Comparison of ENCODE assay signal across 9 cellular contexts in genomic region chr3:193240850-193241706, GRCh38. TPM values are rescaled to one million over a fixed set of nuclear protein-coding genes. Genes with fewer than 3 reads are reported as not detected.
A peak's percentile ranks its signal among the peaks of the same experiment; 100 is the strongest.
DNase-seq lines count a peak whose midpoint lies in the region; ATAC-seq and TF ChIP-seq lines count a peak whose summit lies in the region.
"Had no signal": no experiment of that assay in that cellular context is flagged by ENCODE, and none has a peak within 500 bp of the region (broad histone marks: within the 10 kb centered on the region; RNA-seq: fewer than 3 reads in every experiment).

Gene PLAAT1 (plus strand): TSS chr3:193241222. CDS start chr3:193255651, 14,429 bp downstream.

- peaks cover 8% of the 10 kb centered on the region for H3K27me3 ChIP-seq in adipocyte (replicated peaks; ENCODE audit: control insufficient read depth, insufficient read depth, low read length)
- H3K27me3 ChIP-seq in left ventricle myocardium inferior (ENCODE audit: low read depth), result peaks cover 9% of the 10 kb centered on the region

- CTCF ChIA-PET in activated CD8-positive, alpha-beta memory T cell treated with anti-CD3 and anti-CD28 coated beads, Interleukin-2, amount 10 ng/mL, durations not matched to agents 7 days and 5 days (lab: Charles Lee), result no interaction called here

- peaks cover 13% of the 10 kb centered on the region for H3K4me1 ChIP-seq in adipocyte (ENCODE audit: control insufficient read depth, insufficient read depth, low read length)
- H3K4me1 ChIP-seq in left ventricle myocardium inferior, result peaks cover 21% of the 10 kb centered on the region

- H3K9ac ChIP-seq in adipocyte (ENCODE audit: low read length), result peak within 1 kb of the TSS; percentile 56

- H3K27ac Mint-ChIP-seq in activated CD8-positive, alpha-beta memory T cell treated with anti-CD3 and anti-CD28 coated beads, Interleukin-2, amount 10 ng/mL, durations not matched to agents 7 days and 5 days, result no peak within 1 kb of the TSS
- H3K27ac Mint-ChIP-seq in progenitor cell of endocrine pancreas, result peak within 1 kb of the TSS; percentile 93

- H3K27ac ChIP-seq in left ventricle myocardium inferior (replicated peaks), result peak within 1 kb of the TSS; percentile 89

- no peaks in the 10 kb centered on the region for H3K4me1 Mint-ChIP-seq in activated CD8-positive, alpha-beta memory T cell treated with anti-CD3 and anti-CD28 coated beads, Interleukin-2, amount 10 ng/mL, durations not matched to agents 7 days and 5 days
- peaks cover 2% of the 10 kb centered on the region for H3K4me1 Mint-ChIP-seq in progenitor cell of endocrine pancreas (ENCODE audit: low read depth)

- H3K4me3 Mint-ChIP-seq in activated CD8-positive, alpha-beta memory T cell treated with anti-CD3 and anti-CD28 coated beads, Interleukin-2, amount 10 ng/mL, durations not matched to agents 7 days and 5 days, result no peak within 1 kb of the TSS
- peak within 1 kb of the TSS; percentile 83 for H3K4me3 Mint-ChIP-seq in progenitor cell of endocrine pancreas (ENCODE audit: low read depth)

- intact Hi-C loops in left ventricle myocardium inferior (cut with micrococcal nuclease), result no loop called here

- H3K4me3 ChIP-seq in adipocyte (ENCODE audit: low read length) (peak within 1 kb of the TSS; percentile 78), left ventricle myocardium inferior (peak within 1 kb of the TSS; percentile 71)

- H3K27me3 Mint-ChIP-seq in activated CD8-positive, alpha-beta memory T cell treated with anti-CD3 and anti-CD28 coated beads, Interleukin-2, amount 10 ng/mL, durations not matched to agents 7 days and 5 days, result peaks cover 38% of the 10 kb centered on the region
- H3K27me3 Mint-ChIP-seq in progenitor cell of endocrine pancreas, result peaks cover 20% of the 10 kb centered on the region

- DNase-seq in activated CD8-positive, alpha-beta memory T cell treated with anti-CD3 and anti-CD28 coated beads, Interleukin-2, amount 10 ng/mL, durations not matched to agents 7 days and 5 days, result no peak
- no peak for DNase-seq in activated CD8-positive, alpha-beta memory T cell treated with anti-CD3 and anti-CD28 coated beads, Interleukin-2, amount 50 U/mL, for 4 hours
- peak; percentile 29 for DNase-seq in NCI-H2227 treated with DMSO at 0.1 percent for 48 hours (lab: John Stamatoyannopoulos, UW)
- DNase-seq in adipocyte (ENCODE audit: low read depth), result peak; percentile 52
- DNase-seq in left ventricle myocardium inferior, result peak; percentile 71
- DNase-seq in progenitor cell of endocrine pancreas (ENCODE audit: low spot score, unreplicated experiment), result peak; percentile 62
- no peak for DNase-seq in activated CD4-positive, CD25-positive, alpha-beta regulatory T cell treated with anti-CD3 and anti-CD28 coated beads, Interleukin-2, amount 50 U/mL, for 72 hours
- DNase-seq: DND-41 had no signal

- H3K36me3 ChIP-seq in adipocyte (ENCODE audit: control insufficient read depth, insufficient read depth, low read length, severe bottlenecking), result no peaks in the 10 kb centered on the region
- H3K36me3 ChIP-seq in left ventricle myocardium inferior, result no peaks in the 10 kb centered on the region

- ATAC-seq in activated CD8-positive, alpha-beta memory T cell treated with anti-CD3 and anti-CD28 coated beads, Interleukin-2, amount 10 ng/mL, durations not matched to agents 7 days and 5 days, result peak; percentile 27
- ATAC-seq in HG02885 (IDR thresholded peaks at IDR 0.05; ENCODE audit: poor library complexity, unreplicated experiment), result peak; percentile 42

- no peaks in the 10 kb centered on the region for H3K9me3 ChIP-seq in adipocyte (ENCODE audit: control insufficient read depth, low read length)
- H3K9me3 ChIP-seq in left ventricle myocardium inferior (replicated peaks), result no peaks in the 10 kb centered on the region

- TF ChIP-seq CTCF in left ventricle myocardium inferior (IDR thresholded peaks at IDR 0.05; ENCODE audit: borderline replicate concordance) (peak; percentile 16), progenitor cell of endocrine pancreas (IDR thresholded peaks at IDR 0.05; ENCODE audit: unreplicated experiment) (no peak)

- H3K36me3 Mint-ChIP-seq in activated CD8-positive, alpha-beta memory T cell treated with anti-CD3 and anti-CD28 coated beads, Interleukin-2, amount 10 ng/mL, durations not matched to agents 7 days and 5 days, result no peaks in the 10 kb centered on the region
- no peaks in the 10 kb centered on the region for H3K36me3 Mint-ChIP-seq in progenitor cell of endocrine pancreas (ENCODE audit: insufficient read depth)

- H3K9me3 Mint-ChIP-seq in activated CD8-positive, alpha-beta memory T cell treated with anti-CD3 and anti-CD28 coated beads, Interleukin-2, amount 10 ng/mL, durations not matched to agents 7 days and 5 days (ENCODE audit: low read depth), result no peaks in the 10 kb centered on the region
- H3K9me3 Mint-ChIP-seq in progenitor cell of endocrine pancreas (ENCODE audit: low read depth), result no peaks in the 10 kb centered on the region

RNA-seq across cellular contexts. Expression of gene PLAAT1, which starts in this region (rescaled TPM):
- total RNA-seq in activated CD8-positive, alpha-beta memory T cell treated with anti-CD3 and anti-CD28 coated beads, Interleukin-2, amount 10 ng/mL, durations not matched to agents 7 days and 5 days, result not detected
- total RNA-seq in left ventricle myocardium inferior (8.1 TPM), progenitor cell of endocrine pancreas (2.1 and 2.2 TPM in 2 replicates)

Comparison
In these comparisons a context has a peak if more than half of its experiments do, and no peak if none do; other contexts are left out.
1. Peak in ATAC-seq in activated CD8-positive, alpha-beta memory T cell treated with anti-CD3 and anti-CD28 coated beads, Interleukin-2, amount 10 ng/mL, durations not matched to agents 7 days and 5 days; RNA of the gene not detected or under 1 TPM.
2. DNase-seq: peak in NCI-H2227 treated with DMSO at 0.1 percent for 48 hours (single experiment), adipocyte (single experiment), left ventricle myocardium inferior (single experiment) and progenitor cell of endocrine pancreas (single experiment); none in activated CD8-positive, alpha-beta memory T cell treated with anti-CD3 and anti-CD28 coated beads, Interleukin-2, amount 10 ng/mL, durations not matched to agents 7 days and 5 days (single experiment), activated CD8-positive, alpha-beta memory T cell treated with anti-CD3 and anti-CD28 coated beads, Interleukin-2, amount 50 U/mL, for 4 hours (single experiment) and activated CD4-positive, CD25-positive, alpha-beta regulatory T cell treated with anti-CD3 and anti-CD28 coated beads, Interleukin-2, amount 50 U/mL, for 72 hours (single experiment).